In the genomic region with DNA sequence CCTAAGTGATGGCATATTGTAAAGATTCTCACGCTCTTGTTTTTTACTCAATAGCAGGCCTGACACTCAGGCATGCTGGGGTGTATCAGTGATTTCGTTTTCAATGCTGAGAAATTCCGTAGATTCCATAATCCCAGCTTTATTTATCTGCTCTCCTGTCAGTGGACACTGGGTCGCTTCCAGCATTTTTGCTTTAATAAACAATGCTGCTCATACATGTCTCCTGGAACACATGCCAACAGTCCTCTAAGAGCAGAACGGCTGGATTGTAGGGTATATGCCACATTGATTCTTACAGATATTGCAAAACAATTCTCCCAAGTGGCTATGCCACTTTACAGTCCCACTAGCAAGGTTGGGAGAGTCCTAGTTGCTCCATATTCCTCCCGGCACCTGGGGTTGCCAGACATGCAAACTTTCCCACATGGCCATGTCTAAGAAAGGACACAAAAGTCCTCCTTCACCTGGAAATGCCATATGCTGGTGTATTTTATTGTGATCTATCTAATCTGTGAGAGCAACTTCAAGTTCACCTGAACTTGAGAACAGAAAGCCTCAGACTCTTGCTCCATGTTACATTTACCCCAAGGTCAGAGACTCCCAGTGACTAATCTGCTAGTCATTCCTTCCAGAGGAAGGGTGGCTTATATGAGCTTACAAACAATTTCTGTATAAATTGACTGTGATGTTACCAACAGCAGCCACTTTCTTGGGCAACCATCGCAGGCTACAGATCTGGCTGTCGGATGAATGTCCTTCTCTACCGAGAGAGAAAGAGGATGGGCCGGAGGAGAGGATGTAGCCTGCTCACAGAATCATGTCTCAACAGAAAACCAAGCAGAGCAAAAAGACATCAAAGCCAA, we compare ENCODE assay signal across 8 cellular contexts.
A peak's percentile ranks its signal among the peaks of the same experiment; 100 is the strongest.
DNase-seq lines count a peak whose midpoint lies in the region; ATAC-seq and TF ChIP-seq lines count a peak whose summit lies in the region.

No MANE protein-coding gene starts in this region.

- H4K20me1 ChIP-seq in OCI-LY3 (ENCODE audit: insufficient read depth, low read length), result peaks cover 94% of the 10 kb centered on the region

- no peak overlapping the region for H3K27ac ChIP-seq in CD8-positive, alpha-beta T cell (ENCODE audit: low read depth, low read length)
- peak overlapping the region; percentile 84 for H3K27ac ChIP-seq in OCI-LY3 (ENCODE audit: low read length)

- TF ChIP-seq CTCF in CD8-positive, alpha-beta T cell (IDR thresholded peaks at IDR 0.05), result no peak
- no peak for TF ChIP-seq CTCF in OCI-LY3 (IDR thresholded peaks at IDR 0.05; ENCODE audit: low read depth, low read length)
- no peak for TF ChIP-seq CTCF in cardiac fibroblast (IDR thresholded peaks at IDR 0.05; ENCODE audit: low read depth, low read length)
- no peak for TF ChIP-seq CTCF in natural killer cell (IDR thresholded peaks at IDR 0.05)
- no peak for TF ChIP-seq CTCF in endothelial cell (IDR thresholded peaks at IDR 0.05; ENCODE audit: unreplicated experiment)

- POLR2A ChIA-PET in CD8-positive, alpha-beta T cell (lab: Charles Lee), result interaction anchor here (0.7 to 1.1 kb wide), 2 partner anchors 10 to 79 kb away, joined by 3 to 4 read pairs; no protein-coding TSS in a partner anchor

- no peak for ATAC-seq in CD8-positive, alpha-beta T cell
- ATAC-seq in natural killer cell, result no peak

- no peaks in the 10 kb centered on the region for H3K27me3 Mint-ChIP-seq in CD8-positive, alpha-beta T cell (ENCODE audit: low read depth)
- no peaks in the 10 kb centered on the region for H3K27me3 Mint-ChIP-seq in natural killer cell (ENCODE audit: low read depth in 2 of 2)
- H3K27me3 Mint-ChIP-seq in endothelial cell (ENCODE audit: unreplicated experiment), result peaks cover 4% of the 10 kb centered on the region

- peak overlapping the region; percentile 12; the same call in 1 of the 2 replicates for H3K9ac ChIP-seq in OCI-LY3 (ENCODE audit: low read length)

- H3K36me3 ChIP-seq in CD8-positive, alpha-beta T cell (ENCODE audit: insufficient read depth, low read length), result no peaks in the 10 kb centered on the region
- H3K36me3 ChIP-seq in OCI-LY3 (replicated peaks; ENCODE audit: low read depth, low read length), result peaks cover 34% of the 10 kb centered on the region

- peaks cover 76% of the 10 kb centered on the region for H3K4me1 Mint-ChIP-seq in CD8-positive, alpha-beta T cell (ENCODE audit: low read depth)
- H3K4me1 Mint-ChIP-seq in natural killer cell, result peaks cover 68 to 71% of the 10 kb centered on the region in 2 donors
- H3K4me1 Mint-ChIP-seq in endothelial cell (ENCODE audit: unreplicated experiment), result peaks cover 61% of the 10 kb centered on the region

- H3K4me2 ChIP-seq in OCI-LY3 (ENCODE audit: low read length), result peak overlapping the region; percentile 62

- peaks cover 100% of the 10 kb centered on the region for H3K79me2 ChIP-seq in OCI-LY3 (ENCODE audit: low read length)

- no peak overlapping the region for H2AFZ ChIP-seq in OCI-LY3 (ENCODE audit: low read depth, low read length)

- peak overlapping the region; percentile 18 for H3K4me3 Mint-ChIP-seq in CD8-positive, alpha-beta T cell
- H3K4me3 Mint-ChIP-seq in natural killer cell (peak overlapping the region; percentile 65), endothelial cell (ENCODE audit: unreplicated experiment) (no peak overlapping the region)

- peaks cover 7% of the 10 kb centered on the region for H3K36me3 Mint-ChIP-seq in CD8-positive, alpha-beta T cell
- no peaks in the 10 kb centered on the region for H3K36me3 Mint-ChIP-seq in natural killer cell
- peaks cover 4% of the 10 kb centered on the region for H3K36me3 Mint-ChIP-seq in endothelial cell (ENCODE audit: low read depth, unreplicated experiment)

- H3K27ac Mint-ChIP-seq in CD8-positive, alpha-beta T cell, result peak overlapping the region; percentile 96
- H3K27ac Mint-ChIP-seq in natural killer cell, result peak overlapping the region; percentile 92 to 93
- H3K27ac Mint-ChIP-seq in endothelial cell (ENCODE audit: unreplicated experiment), result no peak overlapping the region

- CTCF ChIA-PET in CD8-positive, alpha-beta T cell (lab: Charles Lee), result interaction anchor here (0.7 to 1.0 kb wide), 2 partner anchors 24 to 79 kb away, joined by 3 to 5 read pairs; no protein-coding TSS in a partner anchor

- intact Hi-C loops in CD8-positive, alpha-beta T cell (cut with DNase I, micrococcal nuclease), result loop anchor here (2.0 to 5.0 kb wide), 2 partner anchors 19 to 34 kb away; no protein-coding TSS in a partner anchor
- intact Hi-C loops in natural killer cell (cut with micrococcal nuclease), result loop anchor here (2.0 kb wide), 1 partner anchor 67 kb away; no protein-coding TSS in a partner anchor

- peaks cover 38% of the 10 kb centered on the region for H3K4me1 ChIP-seq in CD8-positive, alpha-beta T cell (ENCODE audit: insufficient read depth, low read length)
- H3K4me1 ChIP-seq in OCI-LY3 (ENCODE audit: low read length), result peaks cover 52% of the 10 kb centered on the region

- no peaks in the 10 kb centered on the region for H3K27me3 ChIP-seq in CD8-positive, alpha-beta T cell (ENCODE audit: insufficient read depth, low read length)
- no peaks in the 10 kb centered on the region for H3K27me3 ChIP-seq in OCI-LY3 (ENCODE audit: low read depth, low read length)

- DNase-seq in CD8-positive, alpha-beta T cell, result no peak
- DNase-seq in cardiac fibroblast (ENCODE audit: low read depth in 2 of 2), result peak; percentile 84 to 95
- DNase-seq in natural killer cell, result no peak
- no peak for DNase-seq in nucleus accumbens (lab: John Stamatoyannopoulos, UW)
- no peak for DNase-seq in endothelial cell (ENCODE audit: low spot score)
- DNase-seq in midbrain (lab: John Stamatoyannopoulos, UW), result no peak
- no peak for DNase-seq in RPMI8226

- H3K9me3 ChIP-seq in CD8-positive, alpha-beta T cell (ENCODE audit: low read length), result no peaks in the 10 kb centered on the region
- H3K9me3 ChIP-seq in OCI-LY3 (ENCODE audit: insufficient read depth, low read length), result no peaks in the 10 kb centered on the region

- H3K4me3 ChIP-seq in CD8-positive, alpha-beta T cell (ENCODE audit: low read depth, low read length), result no peak overlapping the region
- H3K4me3 ChIP-seq in OCI-LY3 (ENCODE audit: low read length) (peak overlapping the region; percentile 11; the same call in 1 of the 2 replicates), cardiac fibroblast (replicated peaks in 1 of 2; ENCODE audit: low read depth in 2 of 2, low read length in 2 of 2) (no peak overlapping the region)

- no peaks in the 10 kb centered on the region for H3K9me3 Mint-ChIP-seq in CD8-positive, alpha-beta T cell
- H3K9me3 Mint-ChIP-seq in natural killer cell (no peaks in the 10 kb centered on the region), endothelial cell (ENCODE audit: unreplicated experiment) (no peaks in the 10 kb centered on the region)

Comparison
In these comparisons a context has a peak if more than half of its experiments do, and no peak if none do; other contexts are left out.
1. DNase-seq: peak in cardiac fibroblast (2 of 2); none in CD8-positive, alpha-beta T cell (0 of 7), natural killer cell (single experiment), nucleus accumbens (0 of 56), endothelial cell (single experiment), midbrain (single experiment) and RPMI8226 (single experiment).